8 cellular contexts compared by ENCODE assay signal in the genomic region with DNA sequence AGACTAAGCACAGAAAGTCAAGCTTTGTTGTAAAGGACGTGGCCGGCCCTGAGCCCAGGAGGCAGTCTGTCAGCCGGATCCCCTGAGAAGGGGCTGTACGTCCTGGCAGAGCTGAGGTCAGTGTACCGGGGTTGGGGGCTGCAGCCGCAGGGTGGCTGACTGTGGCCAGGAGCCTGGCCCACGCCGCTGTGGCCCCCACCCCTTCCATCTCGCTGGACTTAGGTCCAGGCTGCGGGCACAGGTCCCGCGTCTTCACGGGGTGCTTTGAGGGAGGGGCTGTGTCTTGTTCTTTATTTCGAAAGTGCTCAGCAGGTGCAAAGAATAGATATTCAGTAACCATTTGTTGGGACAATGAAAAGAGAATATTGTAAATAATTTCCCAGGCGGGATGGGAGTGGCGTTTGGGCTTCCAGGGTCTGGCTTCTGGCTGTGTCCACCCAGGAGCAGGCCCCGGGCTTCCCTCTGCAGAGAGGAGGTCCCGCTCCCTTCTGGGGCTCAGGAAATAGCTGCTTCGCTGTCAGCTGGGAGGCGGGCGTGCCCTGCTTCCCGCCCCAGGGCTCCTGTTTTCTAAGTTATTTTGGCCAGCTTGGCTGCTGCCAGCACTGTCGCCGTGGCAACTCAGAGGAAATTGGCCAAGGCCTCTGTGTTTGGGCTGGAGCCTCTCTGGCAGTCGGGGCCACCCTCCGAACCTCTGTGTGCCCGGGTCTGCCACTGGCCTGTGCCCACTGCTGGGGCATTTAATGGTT. TPM values are rescaled to one million over a fixed set of nuclear protein-coding genes. Genes with fewer than 3 reads are reported as not detected.
DNase-seq lines count a peak whose midpoint lies in the region; ATAC-seq lines count a peak whose summit lies in the region.

No MANE protein-coding gene starts in this region.

- H3K4me3 Mint-ChIP-seq in activated naive CD4-positive, alpha-beta T cell treated with anti-CD3 and anti-CD28 coated beads for 36 hours: peak overlapping the region; percentile 81

- CTCF ChIA-PET in activated naive CD4-positive, alpha-beta T cell treated with anti-CD3 and anti-CD28 coated beads for 36 hours (lab: Charles Lee): interaction anchor here (1.0 to 2.6 kb wide), 4 partner anchors 23 to 127 kb away, joined by 3 to 11 read pairs (median 4); no protein-coding TSS in a partner anchor

- peaks cover 72% of the 10 kb centered on the region for H3K4me1 Mint-ChIP-seq in activated naive CD4-positive, alpha-beta T cell treated with anti-CD3 and anti-CD28 coated beads for 36 hours (ENCODE audit: low read depth)

- no peaks in the 10 kb centered on the region for H3K27me3 Mint-ChIP-seq in activated naive CD4-positive, alpha-beta T cell treated with anti-CD3 and anti-CD28 coated beads for 36 hours (ENCODE audit: low read depth)

- intact Hi-C loops in activated naive CD4-positive, alpha-beta T cell treated with anti-CD3 and anti-CD28 coated beads for 36 hours (cut with micrococcal nuclease): no loop called here

- peak; percentile 45 for DNase-seq in activated naive CD4-positive, alpha-beta T cell treated with anti-CD3 and anti-CD28 coated beads for 36 hours
- DNase-seq in activated naive CD4-positive, alpha-beta T cell (lab: John Stamatoyannopoulos, UW): no peak
- peak; percentile 60 for DNase-seq in astrocyte of the hippocampus (ENCODE audit: low read depth, low spot score)
- no peak for DNase-seq in effector CD4-positive, alpha-beta T cell
- no peak for DNase-seq in GOT3 (lab: John Stamatoyannopoulos, UW)

- H3K27me3 ChIP-seq in layer of hippocampus (ENCODE audit: control insufficient read depth, insufficient read depth, low read length): no peaks in the 10 kb centered on the region

- no peak for ATAC-seq in HG03354 (IDR thresholded peaks at IDR 0.05; ENCODE audit: poor library complexity, severe bottlenecking, unreplicated experiment)

- H3K27ac Mint-ChIP-seq in activated naive CD4-positive, alpha-beta T cell treated with anti-CD3 and anti-CD28 coated beads for 36 hours: peak overlapping the region; percentile 94

- peaks cover 55% of the 10 kb centered on the region for H3K36me3 Mint-ChIP-seq in activated naive CD4-positive, alpha-beta T cell treated with anti-CD3 and anti-CD28 coated beads for 36 hours (ENCODE audit: low read depth)

- no peaks in the 10 kb centered on the region for H3K9me3 Mint-ChIP-seq in activated naive CD4-positive, alpha-beta T cell treated with anti-CD3 and anti-CD28 coated beads for 36 hours

- H3K27ac ChIP-seq in layer of hippocampus (ENCODE audit: low read depth, low read length) (peak overlapping the region; percentile 73), temporal lobe (ENCODE audit: low read depth, low read length) (peak overlapping the region; percentile 59)

RNA-seq across cellular contexts. Expression of gene NFATC1, which starts 7.4 kb away (rescaled TPM):
- 10 to 100 TPM; 77.8 to 79.4 TPM for total RNA-seq in activated naive CD4-positive, alpha-beta T cell treated with anti-CD3 and anti-CD28 coated beads for 36 hours
- 0.49 TPM for total RNA-seq in temporal lobe

Comparison
In these comparisons a context has a peak if more than half of its experiments do, and no peak if none do; other contexts are left out.
1. DNase-seq: peak in activated naive CD4-positive, alpha-beta T cell treated with anti-CD3 and anti-CD28 coated beads for 36 hours (single experiment) and astrocyte of the hippocampus (single experiment); none in activated naive CD4-positive, alpha-beta T cell (0 of 4), effector CD4-positive, alpha-beta T cell (single experiment) and GOT3 (single experiment).
2. RNA of gene NFATC1, which starts 7.4 kb away (total RNA-seq): 77.8 to 79.4 TPM in activated naive CD4-positive, alpha-beta T cell treated with anti-CD3 and anti-CD28 coated beads for 36 hours; 0.49 TPM in temporal lobe (single experiment); every median in the first group is over 10 times any median in the second.